ENCODE assay signal across 9 cellular contexts in the genomic region with DNA sequence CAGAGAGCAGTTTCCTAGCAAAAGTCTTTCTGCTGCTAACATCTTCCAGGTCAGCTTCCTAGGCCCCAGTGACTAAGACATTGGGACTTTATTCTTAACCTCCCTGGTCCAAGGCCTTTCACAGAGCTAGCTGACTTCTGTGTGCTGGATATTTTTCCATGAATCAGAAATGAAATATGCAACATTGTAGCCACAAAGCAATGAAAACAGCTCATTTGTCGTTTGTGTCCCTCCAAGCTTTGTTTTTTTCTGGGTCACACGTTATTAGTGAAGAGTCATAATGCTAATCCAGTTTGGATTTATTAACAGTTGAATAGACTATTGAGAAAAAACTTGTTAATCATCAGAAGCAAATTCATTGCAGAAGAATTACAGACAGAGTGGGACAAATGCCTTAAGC.
A peak's percentile ranks its signal among the peaks of the same experiment; 100 is the strongest.
DNase-seq lines count a peak whose midpoint lies in the region; ATAC-seq and TF ChIP-seq lines count a peak whose summit lies in the region.
"Had no signal": no experiment of that assay in that cellular context is flagged by ENCODE, and none has a peak within 500 bp of the region (broad histone marks: within the 10 kb centered on the region; RNA-seq: fewer than 3 reads in every experiment).

No MANE protein-coding gene starts in this region.

- TF ChIP-seq CTCF in foreskin keratinocyte (conservative IDR thresholded peaks at IDR 0.05): no peak
- TF ChIP-seq CTCF in stomach (IDR thresholded peaks at IDR 0.05): no peak

- peak; percentile 96 for DNase-seq in HCEC 1CT
- DNase-seq in T1000 (lab: John Stamatoyannopoulos, UW): peak; percentile 38
- peak; percentile 54 to 72 for DNase-seq in foreskin keratinocyte
- DNase-seq in stomach: no peak
- DNase-seq in pons (ENCODE audit: low spot score): no peak
- DNase-seq: amygdala had no signal

- H3K4me3 ChIP-seq in stomach: no peak overlapping the region

- TF ChIP-seq POLR2A in stomach (IDR thresholded peaks at IDR 0.05): no peak

- intact Hi-C loops in stomach (cut with DNase I; ENCODE audit: low total_unique reads): no loop called here

- no peak overlapping the region for H3K27ac ChIP-seq in foreskin keratinocyte
- peak overlapping the region in 4 of 5 donors; percentile 39 to 91 (median 77) for H3K27ac ChIP-seq in stomach
- H3K27ac ChIP-seq: HL-60 had no signal

- TF ChIP-seq EP300 in stomach (IDR thresholded peaks at IDR 0.05): no peak

- no peaks in the 10 kb centered on the region for H3K27me3 ChIP-seq in foreskin keratinocyte
- no peaks in the 10 kb centered on the region for H3K27me3 ChIP-seq in stomach

- ATAC-seq in foreskin keratinocyte: peak; percentile 55
- ATAC-seq in HG02870 (IDR thresholded peaks at IDR 0.05; ENCODE audit: unreplicated experiment): no peak
- no peak for ATAC-seq in HG03108 (IDR thresholded peaks at IDR 0.05; ENCODE audit: unreplicated experiment)

- H3K9me3 ChIP-seq in stomach: no peaks in the 10 kb centered on the region

- H3K36me3 ChIP-seq in stomach: no peaks in the 10 kb centered on the region

- H3K4me1 ChIP-seq in foreskin keratinocyte (peaks cover 41% of the 10 kb centered on the region), stomach (peaks cover 39 to 73% (median 57%) of the 10 kb centered on the region in 4 donors)

- 34 to 48% (median 36%) methylated on average over 2 of the region's 2 CpGs for WGBS in stomach, 5 donors

Comparison
In these comparisons a context has a peak if more than half of its experiments do, and no peak if none do; other contexts are left out.
1. DNase-seq: peak in HCEC 1CT (single experiment), T1000 (single experiment) and foreskin keratinocyte (2 of 2); none in stomach (single experiment) and pons (single experiment).